Comparison of ENCODE assay signal across 8 cellular contexts in the genomic region with DNA sequence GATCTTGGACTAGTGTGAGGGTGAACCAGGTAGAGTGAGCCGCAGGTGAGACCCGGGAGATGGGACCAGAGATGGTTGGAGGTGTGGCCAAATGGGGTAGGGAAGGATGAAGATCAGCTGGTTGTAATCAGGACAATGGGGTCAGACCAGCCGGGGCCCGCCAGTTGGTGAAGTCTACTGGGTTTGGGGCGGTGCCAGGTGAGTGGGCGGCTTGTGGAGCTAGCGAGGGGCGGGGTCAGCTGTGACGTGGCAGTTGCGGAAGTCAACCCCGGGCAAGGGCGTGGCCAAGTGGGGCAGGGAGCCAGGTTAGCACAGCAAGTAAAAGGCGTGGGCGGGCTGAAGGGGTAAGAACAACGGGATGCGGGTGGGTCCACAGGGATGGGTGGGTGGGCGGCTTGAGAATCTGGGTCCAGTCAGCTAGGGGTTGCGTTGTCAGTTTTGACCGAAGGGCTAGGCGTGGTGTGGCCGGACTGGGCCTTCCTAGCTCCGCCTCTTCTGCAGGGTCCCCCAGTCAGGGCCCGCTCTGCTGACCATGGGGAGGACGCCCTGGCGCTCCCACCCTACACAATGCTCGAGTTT. TPM values are rescaled to one million over a fixed set of nuclear protein-coding genes. Genes with fewer than 3 reads are reported as not detected.
DNase-seq lines count a peak whose midpoint lies in the region; ATAC-seq and TF ChIP-seq lines count a peak whose summit lies in the region.

No MANE protein-coding gene starts in this region.

- no peaks in the 10 kb centered on the region for H3K27me3 ChIP-seq in AG04450 (ENCODE audit: control insufficient read depth, insufficient read depth, low read length)
- peaks cover 5% of the 10 kb centered on the region; the same call in 1 of the 2 replicates for H3K27me3 ChIP-seq in MM.1S (replicated peaks; ENCODE audit: insufficient read depth, low read length)

- H4K20me1 ChIP-seq in MM.1S (ENCODE audit: insufficient read depth, low read length): no peaks in the 10 kb centered on the region

- H3K9me3 ChIP-seq in AG04450 (ENCODE audit: control insufficient read depth, insufficient read depth, low read length) (no peaks in the 10 kb centered on the region; the same call in 1 of the 2 replicates), MM.1S (replicated peaks; ENCODE audit: insufficient read depth, low read length) (no peaks in the 10 kb centered on the region)

- H3K9ac ChIP-seq in MM.1S (ENCODE audit: low read length): 0 out of 2 replicates have a peak overlapping the region, but pooled peaks have one; percentile 32

- peak overlapping the region; percentile 40 for H3K4me3 ChIP-seq in AG04450 (ENCODE audit: low read depth, low read length)
- peak overlapping the region; percentile 63 for H3K4me3 ChIP-seq in MM.1S (ENCODE audit: low read length)

- TF ChIP-seq CTCF in AG04450 (IDR thresholded peaks at IDR 0.05; ENCODE audit: low read depth, low read length) (no peak), MM.1S (IDR thresholded peaks at IDR 0.05; ENCODE audit: low read length) (no peak)

- peak overlapping the region; percentile 96 for H3K4me2 ChIP-seq in MM.1S (ENCODE audit: low read depth, low read length)

- peak overlapping the region; percentile 90 for H2AFZ ChIP-seq in MM.1S (ENCODE audit: low read length)

- H3K79me2 ChIP-seq in MM.1S (ENCODE audit: low read length): no peaks in the 10 kb centered on the region

- H3K9me2 ChIP-seq in MM.1S (replicated peaks; ENCODE audit: insufficient read depth, low read length): no peaks in the 10 kb centered on the region

- H3F3A ChIP-seq in MM.1S (ENCODE audit: insufficient read depth, low read length): no peaks in the 10 kb centered on the region

- DNase-seq in AG04450 (ENCODE audit: low read depth, low spot score) (peak; percentile 45), GM19238 (ENCODE audit: insufficient read length, low spot score) (peak; percentile 87), MM.1S (peak; percentile 90), dedifferentiated amniotic fluid mesenchymal stem cell (ENCODE audit: extremely low spot score) (peak; percentile 39), left lobe of liver (ENCODE audit: low spot score) (peak; percentile 83), amniotic stem cell (lab: John Stamatoyannopoulos, UW) (no peak)
- DNase-seq in activated CD4-positive, alpha-beta T cell treated with anti-CD3 and anti-CD28 coated beads for 48 hours: peak; percentile 98
- peak; percentile 94 to 98 for DNase-seq in stimulated activated CD4-positive, alpha-beta T cell treated with anti-CD3 and anti-CD28 coated beads, Interleukin-2, amount 100 ng/mL, for 48 hours

- CTCF ChIA-PET in AG04450 (lab: Charles Lee): no interaction called here

- POLR2A ChIA-PET in AG04450 (lab: Yijun Ruan, JAX): interaction anchor here (1.1 kb wide), 1 partner anchor 25 kb away, joined by 5 read pairs; a partner anchor contains a TSS

- peaks cover 4% of the 10 kb centered on the region; the same call in 1 of the 2 replicates for H3K4me1 ChIP-seq in MM.1S (ENCODE audit: low read length)

- no peak overlapping the region for H3K27ac ChIP-seq in AG04450 (ENCODE audit: low read depth, low read length)
- H3K27ac ChIP-seq in MM.1S (ENCODE audit: low read length): no peak overlapping the region

- ATAC-seq in left lobe of liver: peak; percentile 48

- no peaks in the 10 kb centered on the region for H3K36me3 ChIP-seq in MM.1S (replicated peaks; ENCODE audit: insufficient read depth, low read length)

RNA-seq across cellular contexts. Expression of a gene that starts 25.5 kb away (rescaled TPM):
- polyA plus RNA-seq in AG04450 (2011; rRNA removed): 57.6 and 59.9 TPM in 2 replicates
- polyA minus RNA-seq in AG04450 (2011; rRNA and poly(A)+ RNA removed): 81.9 and 98.0 TPM in 2 replicates
- 69.2 TPM for total RNA-seq in left lobe of liver

RNA-seq across cellular contexts. Expression of a gene that starts 49.6 kb away (rescaled TPM):
- 0.19 and 0.32 TPM in 2 replicates for polyA plus RNA-seq in AG04450 (2011; rRNA removed)
- polyA minus RNA-seq in AG04450 (2011; rRNA and poly(A)+ RNA removed): 0.13 and 0.37 TPM in 2 replicates
- 6.0 TPM for total RNA-seq in left lobe of liver
